In the genomic region with DNA sequence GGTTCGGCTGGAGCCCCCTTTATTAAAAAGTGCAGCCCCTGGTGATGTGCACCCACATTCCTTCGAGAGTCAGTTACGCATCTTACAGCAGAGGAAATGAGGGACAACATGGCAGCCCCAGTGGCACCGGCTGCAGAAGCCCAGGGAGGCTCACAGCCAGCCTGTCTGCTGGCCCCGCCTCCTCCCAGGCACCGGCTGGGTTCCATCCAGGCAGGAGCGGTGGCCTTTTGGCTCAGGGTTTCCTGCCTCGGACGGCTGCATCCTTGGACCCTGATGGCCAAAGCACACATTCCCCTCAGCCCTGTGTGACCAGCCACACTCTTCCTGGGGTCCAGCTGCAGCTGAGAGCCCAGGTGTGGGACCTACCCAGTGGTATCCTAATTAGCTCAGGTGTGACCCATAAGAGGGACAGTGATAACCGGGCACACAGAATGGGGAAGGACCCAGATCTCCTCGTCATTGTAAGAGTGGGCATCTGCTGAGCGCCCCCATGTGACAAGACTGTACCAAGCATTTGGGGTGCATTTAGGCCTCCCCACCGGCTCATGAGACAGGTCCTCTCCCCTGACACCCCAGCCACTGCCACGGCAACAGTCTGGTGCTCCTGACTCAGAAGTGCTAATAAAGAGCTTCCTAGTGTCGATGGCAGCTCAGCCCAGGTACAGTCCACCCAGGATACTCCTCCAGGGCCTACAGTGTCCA, we compare ENCODE assay signal across 13 cellular contexts.
DNase-seq lines count a peak whose midpoint lies in the region; ATAC-seq, FAIRE-seq and TF ChIP-seq lines count a peak whose summit lies in the region.
"Had no signal": no experiment of that assay in that cellular context is flagged by ENCODE, and none has a peak within 500 bp of the region (broad histone marks: within the 10 kb centered on the region; RNA-seq: fewer than 3 reads in every experiment).

No MANE protein-coding gene starts in this region.

- intact Hi-C loops in activated CD8-positive, alpha-beta T cell treated with anti-CD3 and anti-CD28 coated beads for 36 hours (cut with micrococcal nuclease), result no loop called here

- H2AFZ ChIP-seq in mesenchymal stem cell (ENCODE audit: low read depth, low read length), result no peak overlapping the region

- peak overlapping the region in 1 of 2 experiments; percentile 16 for H3K4ac ChIP-seq in mesenchymal stem cell (ENCODE audit: low read depth in 1 of 2, low read length in 2 of 2)

- POLR2A ChIA-PET in activated CD8-positive, alpha-beta T cell treated with anti-CD3 and anti-CD28 coated beads for 36 hours (lab: Charles Lee), result interaction anchor here (0.7 kb wide), 1 partner anchor 19 kb away, joined by 3 read pairs; no protein-coding TSS in a partner anchor
- POLR2A ChIA-PET in activated CD8-positive, alpha-beta T cell treated with anti-CD3 and anti-CD28 coated beads, Interleukin-2, amount 10 ng/mL, durations not matched to agents 7 days and 5 days (lab: Charles Lee), result no interaction called here

- no peak for FAIRE-seq in urothelium cell line (lab: Jason Lieb, UNC)
- FAIRE-seq: A549, H54 had no signal

- H3K9ac ChIP-seq in mesenchymal stem cell (ENCODE audit: low read length), result peak overlapping the region; percentile 61

- no peak overlapping the region for H3K4me3 ChIP-seq in mesenchymal stem cell (ENCODE audit: insufficient read depth in 1 of 2, low read depth in 1 of 2, low read length in 2 of 2)
- H3K4me3 ChIP-seq: A549, mucosa of descending colon had no signal

- H3K36me3 Mint-ChIP-seq in activated CD8-positive, alpha-beta T cell treated with anti-CD3 and anti-CD28 coated beads for 36 hours (ENCODE audit: low read depth), result no peaks in the 10 kb centered on the region
- no peaks in the 10 kb centered on the region for H3K36me3 Mint-ChIP-seq in activated CD8-positive, alpha-beta T cell treated with anti-CD3 and anti-CD28 coated beads, Interleukin-2, amount 10 ng/mL, durations not matched to agents 7 days and 5 days (ENCODE audit: low read depth)

- peak overlapping the region; percentile 60 for H2BK15ac ChIP-seq in mesenchymal stem cell (ENCODE audit: low read depth, poor library complexity, severe bottlenecking)

- CTCF ChIA-PET in activated CD8-positive, alpha-beta T cell treated with anti-CD3 and anti-CD28 coated beads for 36 hours (lab: Charles Lee), result interaction anchor here (1.3 kb wide), 1 partner anchor 160 kb away, joined by 3 read pairs; no protein-coding TSS in a partner anchor
- CTCF ChIA-PET in activated CD8-positive, alpha-beta T cell treated with anti-CD3 and anti-CD28 coated beads, Interleukin-2, amount 10 ng/mL, durations not matched to agents 7 days and 5 days (lab: Charles Lee), result no interaction called here

- WGBS in mesenchymal stem cell, result 61% methylated on average over 15 of the region's 15 CpGs

- H3K14ac ChIP-seq in mesenchymal stem cell (ENCODE audit: low read length in 2 of 2), result peak overlapping the region in 1 of 2 experiments; percentile 66

- peaks cover 0 to 26% of the 10 kb centered on the region in 2 experiments for H3K27me3 ChIP-seq in mesenchymal stem cell (ENCODE audit: control insufficient read depth in 1 of 2, insufficient read depth in 1 of 2, low read length in 2 of 2)

- peaks cover 6% of the 10 kb centered on the region for H3K27me3 Mint-ChIP-seq in activated CD8-positive, alpha-beta T cell treated with anti-CD3 and anti-CD28 coated beads for 36 hours
- H3K27me3 Mint-ChIP-seq in activated CD8-positive, alpha-beta T cell treated with anti-CD3 and anti-CD28 coated beads, Interleukin-2, amount 10 ng/mL, durations not matched to agents 7 days and 5 days (ENCODE audit: low read depth), result peaks cover 5% of the 10 kb centered on the region

- no peak overlapping the region for H3K4me2 ChIP-seq in mesenchymal stem cell (ENCODE audit: low read length, poor library complexity, severe bottlenecking)

- H3K23ac ChIP-seq in mesenchymal stem cell (ENCODE audit: low read length in 2 of 2), result no peak overlapping the region

- peaks cover 2% of the 10 kb centered on the region for H3K9me3 Mint-ChIP-seq in activated CD8-positive, alpha-beta T cell treated with anti-CD3 and anti-CD28 coated beads for 36 hours
- H3K9me3 Mint-ChIP-seq in activated CD8-positive, alpha-beta T cell treated with anti-CD3 and anti-CD28 coated beads, Interleukin-2, amount 10 ng/mL, durations not matched to agents 7 days and 5 days (ENCODE audit: insufficient read depth), result no peaks in the 10 kb centered on the region

- peaks cover 0 to 3% of the 10 kb centered on the region in 2 experiments for H3K36me3 ChIP-seq in mesenchymal stem cell (ENCODE audit: control insufficient read depth in 1 of 2, insufficient read depth in 2 of 2, low read depth in 1 of 2, low read length in 2 of 2)

- H3K79me1 ChIP-seq in mesenchymal stem cell (replicated peaks; ENCODE audit: low read length, poor library complexity, severe bottlenecking), result no peaks in the 10 kb centered on the region

- no peak for TF ChIP-seq CTCF in activated CD8-positive, alpha-beta T cell treated with anti-CD3 and anti-CD28 coated beads for 36 hours (IDR thresholded peaks at IDR 0.05)

- H4K91ac ChIP-seq in mesenchymal stem cell (ENCODE audit: low read length), result peak overlapping the region; percentile 80

- no peaks in the 10 kb centered on the region for H3K9me3 ChIP-seq in mesenchymal stem cell (ENCODE audit: control insufficient read depth, low read length)
- H3K9me3 ChIP-seq: mucosa of descending colon had no signal

- peak overlapping the region; percentile 73 to 89 for H3K18ac ChIP-seq in mesenchymal stem cell (ENCODE audit: low read depth in 1 of 2, low read length in 2 of 2)

- peak overlapping the region; percentile 68 for H2BK120ac ChIP-seq in mesenchymal stem cell (ENCODE audit: low read depth, low read length)

- peak overlapping the region; percentile 94 for H2AK5ac ChIP-seq in mesenchymal stem cell (ENCODE audit: low read length, severe bottlenecking)

- peak overlapping the region; percentile 14 to 31 for H2BK12ac ChIP-seq in mesenchymal stem cell (ENCODE audit: low read length in 2 of 2)

- peak overlapping the region; percentile 91 for H3K27ac ChIP-seq in mesenchymal stem cell (ENCODE audit: low read length, poor library complexity, severe bottlenecking)

- no peak overlapping the region for H3K4me3 Mint-ChIP-seq in activated CD8-positive, alpha-beta T cell treated with anti-CD3 and anti-CD28 coated beads for 36 hours
- H3K4me3 Mint-ChIP-seq in activated CD8-positive, alpha-beta T cell treated with anti-CD3 and anti-CD28 coated beads, Interleukin-2, amount 10 ng/mL, durations not matched to agents 7 days and 5 days, result no peak overlapping the region

- DNase-seq in activated CD8-positive, alpha-beta T cell treated with anti-CD3 and anti-CD28 coated beads for 36 hours, result peak; percentile 14
- DNase-seq in activated CD8-positive, alpha-beta T cell treated with anti-CD3 and anti-CD28 coated beads, Interleukin-2, amount 10 ng/mL, durations not matched to agents 7 days and 5 days, result no peak
- DNase-seq in dermis blood vessel endothelial cell (peak; percentile 62), mesenchymal stem cell (peak; percentile 33), urothelium cell line (ENCODE audit: low spot score) (peak; percentile 44), NCI-H2081 (lab: John Stamatoyannopoulos, UW) (no peak)
- DNase-seq: mucosa of descending colon, NCI-H524 treated with DMSO at 0.1 percent for 48 hours had no signal

- no peak for ATAC-seq in activated CD8-positive, alpha-beta T cell treated with anti-CD3 and anti-CD28 coated beads for 36 hours
- ATAC-seq in activated CD8-positive, alpha-beta T cell treated with anti-CD3 and anti-CD28 coated beads, Interleukin-2, amount 10 ng/mL, durations not matched to agents 7 days and 5 days, result no peak
- ATAC-seq in GM21360 (IDR thresholded peaks at IDR 0.05; ENCODE audit: unreplicated experiment) (no peak), HG03460 (IDR thresholded peaks at IDR 0.05; ENCODE audit: unreplicated experiment) (no peak)
- ATAC-seq: A549; activated naive CD4-positive, alpha-beta T cell treated with anti-CD3 and anti-CD28 coated beads, Interleukin-2, amount 50 U/mL, for 72 hours; mucosa of descending colon had no signal

- peaks cover 56% of the 10 kb centered on the region for H3K4me1 ChIP-seq in mesenchymal stem cell (ENCODE audit: control insufficient read depth, insufficient read depth, low read depth, low read length)

- no peak overlapping the region for H3K27ac Mint-ChIP-seq in activated CD8-positive, alpha-beta T cell treated with anti-CD3 and anti-CD28 coated beads for 36 hours
- no peak overlapping the region for H3K27ac Mint-ChIP-seq in activated CD8-positive, alpha-beta T cell treated with anti-CD3 and anti-CD28 coated beads, Interleukin-2, amount 10 ng/mL, durations not matched to agents 7 days and 5 days
- H3K27ac Mint-ChIP-seq: activated naive CD4-positive, alpha-beta T cell treated with anti-CD3 and anti-CD28 coated beads, Interleukin-2, amount 50 U/mL, for 72 hours had no signal

- no peaks in the 10 kb centered on the region for H3K4me1 Mint-ChIP-seq in activated CD8-positive, alpha-beta T cell treated with anti-CD3 and anti-CD28 coated beads for 36 hours (ENCODE audit: low read depth)
- peaks cover 4% of the 10 kb centered on the region for H3K4me1 Mint-ChIP-seq in activated CD8-positive, alpha-beta T cell treated with anti-CD3 and anti-CD28 coated beads, Interleukin-2, amount 10 ng/mL, durations not matched to agents 7 days and 5 days (ENCODE audit: low read depth)

- H4K8ac ChIP-seq in mesenchymal stem cell (ENCODE audit: low read length), result peak overlapping the region; percentile 45

- peak overlapping the region; percentile 95 for H2BK5ac ChIP-seq in mesenchymal stem cell (ENCODE audit: low read depth, low read length, poor library complexity, severe bottlenecking)

Comparison
In these comparisons a context has a peak if more than half of its experiments do, and no peak if none do; other contexts are left out.
1. DNase-seq: peak in activated CD8-positive, alpha-beta T cell treated with anti-CD3 and anti-CD28 coated beads for 36 hours (single experiment), dermis blood vessel endothelial cell (single experiment), mesenchymal stem cell (single experiment) and urothelium cell line (single experiment); none in activated CD8-positive, alpha-beta T cell treated with anti-CD3 and anti-CD28 coated beads, Interleukin-2, amount 10 ng/mL, durations not matched to agents 7 days and 5 days (single experiment) and NCI-H2081 (0 of 2).